In the genomic region with DNA sequence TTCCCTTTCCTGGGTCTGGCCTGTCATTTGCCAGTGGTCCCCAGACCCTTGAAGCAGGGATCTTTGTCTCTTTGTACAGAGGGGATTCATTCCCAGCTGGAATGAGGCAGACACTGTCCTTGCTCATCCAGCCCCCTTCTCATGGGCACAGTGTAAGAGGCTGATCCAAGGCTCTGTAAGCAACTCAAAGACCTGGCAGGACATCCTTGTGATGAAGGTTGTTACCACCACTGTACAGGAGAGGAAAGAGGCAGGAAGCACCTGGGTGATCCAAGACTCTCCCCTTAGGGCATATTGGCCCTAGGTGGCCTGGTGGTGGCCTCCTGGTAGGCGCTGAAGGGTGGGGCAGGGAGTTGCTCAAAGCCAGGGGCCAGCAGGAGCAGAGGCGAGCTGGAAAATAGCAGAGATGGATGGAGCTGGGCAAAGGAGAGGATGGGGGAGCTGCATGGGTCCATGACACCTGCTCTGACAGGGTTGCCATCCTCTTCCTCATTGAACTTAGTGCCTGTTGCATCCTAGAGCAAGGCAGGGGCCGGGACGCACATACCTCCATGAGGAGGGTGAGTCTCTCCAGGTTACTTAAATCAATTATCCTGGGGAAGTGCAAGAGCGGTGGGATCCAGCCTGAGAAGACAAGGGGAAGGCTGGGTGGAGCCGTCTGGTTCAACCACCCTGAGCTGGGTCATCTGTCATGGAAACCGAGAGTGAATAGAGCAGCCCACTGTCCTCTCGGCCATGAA, we compare ENCODE assay signal across 22 cellular contexts. TPM values are rescaled to one million over a fixed set of nuclear protein-coding genes. Genes with fewer than 3 reads are reported as not detected.
DNase-seq lines count a peak whose midpoint lies in the region; ATAC-seq and TF ChIP-seq lines count a peak whose summit lies in the region.
"Had no signal": no experiment of that assay in that cellular context is flagged by ENCODE, and none has a peak within 500 bp of the region (broad histone marks: within the 10 kb centered on the region; RNA-seq: fewer than 3 reads in every experiment).

No MANE protein-coding gene starts in this region.

- peaks cover 40% of the 10 kb centered on the region for H3K27me3 Mint-ChIP-seq in activated CD8-positive, alpha-beta memory T cell treated with anti-CD3 and anti-CD28 coated beads, Interleukin-2, amount 10 ng/mL, durations not matched to agents 7 days and 5 days

- no peak overlapping the region for H2AFZ ChIP-seq in osteoblast (ENCODE audit: low read length)
- H2AFZ ChIP-seq: GM23338 had no signal

- H3K4me1 ChIP-seq in osteoblast (ENCODE audit: insufficient read depth, low read length): no peaks in the 10 kb centered on the region

- H3K4me1 Mint-ChIP-seq in activated CD8-positive, alpha-beta memory T cell treated with anti-CD3 and anti-CD28 coated beads, Interleukin-2, amount 10 ng/mL, durations not matched to agents 7 days and 5 days: peaks cover 2% of the 10 kb centered on the region

- H3K36me3 ChIP-seq in osteoblast (ENCODE audit: insufficient read depth, low read length): no peaks in the 10 kb centered on the region

- CTCF ChIA-PET in activated CD8-positive, alpha-beta memory T cell treated with anti-CD3 and anti-CD28 coated beads, Interleukin-2, amount 10 ng/mL, durations not matched to agents 7 days and 5 days (lab: Charles Lee): interaction anchor here (0.9 to 5.1 kb wide), 6 partner anchors 8 to 524 kb away, joined by 3 to 34 read pairs (median 7); no protein-coding TSS in a partner anchor

- DNase-seq in activated CD8-positive, alpha-beta memory T cell treated with anti-CD3 and anti-CD28 coated beads, Interleukin-2, amount 10 ng/mL, durations not matched to agents 7 days and 5 days: peak; percentile 18
- no peak for DNase-seq in activated CD8-positive, alpha-beta memory T cell treated with anti-CD3 and anti-CD28 coated beads, Interleukin-2, amount 50 U/mL, for 48 hours
- DNase-seq in NCI-H69 (lab: John Stamatoyannopoulos, UW): peak; percentile 63
- DNase-seq in osteoblast (ENCODE audit: insufficient read length, low spot score, missing footprints): peak; percentile 46
- DNase-seq in ureter (ENCODE audit: low spot score): peak; percentile 30
- DNase-seq in activated CD4-positive, alpha-beta T cell treated with anti-CD3 and anti-CD28 coated beads for 4 hours: no peak
- DNase-seq in NCI-H2107 treated with DMSO at 0.1 percent for 48 hours (lab: John Stamatoyannopoulos, UW; ENCODE audit: unreplicated experiment): no peak
- DNase-seq: Calu3, DMS79 treated with DMSO at 0.1 percent for 48 hours, GF-D8, KBM-7, MV-4-11, NCI-H1105, NCI-H187, NCI-H2081 treated with DMSO at 0.1 percent for 48 hours, NCI-H2171 treated with DMSO at 0.1 percent for 48 hours, NCI-H345, NCI-H510A treated with DMSO at 0.1 percent for 48 hours, NCI-H774 had no signal

- no peak overlapping the region for H3K27ac ChIP-seq in osteoblast (ENCODE audit: low read depth, low read length)

- H3K79me2 ChIP-seq in osteoblast (ENCODE audit: insufficient read depth, low read length): no peaks in the 10 kb centered on the region

- peaks cover 9% of the 10 kb centered on the region for H3K27me3 ChIP-seq in osteoblast (ENCODE audit: insufficient read depth, low read length)

- no peaks in the 10 kb centered on the region for H3K36me3 Mint-ChIP-seq in activated CD8-positive, alpha-beta memory T cell treated with anti-CD3 and anti-CD28 coated beads, Interleukin-2, amount 10 ng/mL, durations not matched to agents 7 days and 5 days

- H3K4me3 ChIP-seq in osteoblast (ENCODE audit: insufficient read depth, low read length): no peak overlapping the region
- H3K4me3 ChIP-seq: GM23338 had no signal

- no peak overlapping the region for H3K4me2 ChIP-seq in osteoblast (ENCODE audit: insufficient read depth, low read length)
- H3K4me2 ChIP-seq: GM23338 had no signal

- no peak for TF ChIP-seq CTCF in osteoblast (IDR thresholded peaks at IDR 0.05; ENCODE audit: extremely low read depth, low read depth, low read length)

- H3K27ac Mint-ChIP-seq in activated CD8-positive, alpha-beta memory T cell treated with anti-CD3 and anti-CD28 coated beads, Interleukin-2, amount 10 ng/mL, durations not matched to agents 7 days and 5 days: no peak overlapping the region
- H3K27ac Mint-ChIP-seq: GM23338, H9 had no signal

- H3K9me3 ChIP-seq in osteoblast (ENCODE audit: low read depth, low read length): no peaks in the 10 kb centered on the region

- no peaks in the 10 kb centered on the region for H4K20me1 ChIP-seq in osteoblast (ENCODE audit: insufficient read depth, low read length)

- no peak overlapping the region for H3K4me3 Mint-ChIP-seq in activated CD8-positive, alpha-beta memory T cell treated with anti-CD3 and anti-CD28 coated beads, Interleukin-2, amount 10 ng/mL, durations not matched to agents 7 days and 5 days
- H3K4me3 Mint-ChIP-seq: GM23338, H9 had no signal

- no peak for ATAC-seq in activated CD8-positive, alpha-beta memory T cell treated with anti-CD3 and anti-CD28 coated beads, Interleukin-2, amount 10 ng/mL, durations not matched to agents 7 days and 5 days
- ATAC-seq: GM23338 had no signal

- no peaks in the 10 kb centered on the region for H3K9me3 Mint-ChIP-seq in activated CD8-positive, alpha-beta memory T cell treated with anti-CD3 and anti-CD28 coated beads, Interleukin-2, amount 10 ng/mL, durations not matched to agents 7 days and 5 days (ENCODE audit: low read depth)
- H3K9me3 Mint-ChIP-seq: GM23338, H9 had no signal

RNA-seq across cellular contexts. Expression of gene GADD45G, which starts 9.8 kb away (rescaled TPM):
- 10 to 100 TPM; 12.9 to 38.5 TPM for total RNA-seq in activated CD8-positive, alpha-beta memory T cell treated with anti-CD3 and anti-CD28 coated beads, Interleukin-2, amount 10 ng/mL, durations not matched to agents 7 days and 5 days
- under 0.01 and 0.88 TPM in 2 replicates for total RNA-seq in osteoblast
- total RNA-seq in ureter: 6.2 TPM
- total RNA-seq: MCF 10A had no signal

Comparison
In these comparisons a context has a peak if more than half of its experiments do, and no peak if none do; other contexts are left out.
1. DNase-seq: peak in activated CD8-positive, alpha-beta memory T cell treated with anti-CD3 and anti-CD28 coated beads, Interleukin-2, amount 10 ng/mL, durations not matched to agents 7 days and 5 days (single experiment), NCI-H69 (single experiment), osteoblast (single experiment) and ureter (single experiment); none in activated CD8-positive, alpha-beta memory T cell treated with anti-CD3 and anti-CD28 coated beads, Interleukin-2, amount 50 U/mL, for 48 hours (single experiment), activated CD4-positive, alpha-beta T cell treated with anti-CD3 and anti-CD28 coated beads for 4 hours (0 of 2) and NCI-H2107 treated with DMSO at 0.1 percent for 48 hours (single experiment).